In genomic region chr15:72489943-72490554, GRCh38 we compare ENCODE assay signal across 22 cellular contexts. TPM values are rescaled to one million over a fixed set of nuclear protein-coding genes. Genes with fewer than 3 reads are reported as not detected.
A peak's percentile ranks its signal among the peaks of the same experiment; 100 is the strongest.
DNase-seq lines count a peak whose midpoint lies in the region; ATAC-seq, FAIRE-seq and TF ChIP-seq lines count a peak whose summit lies in the region.
"Had no signal": no experiment of that assay in that cellular context is flagged by ENCODE, and none has a peak within 500 bp of the region (broad histone marks: within the 10 kb centered on the region; RNA-seq: fewer than 3 reads in every experiment).

No MANE protein-coding gene starts in this region.

- 84% methylated on average over 6 of the region's 7 CpGs for WGBS in HepG2 (ENCODE audit: low lambda C conversion rate)
- WGBS in right lobe of liver (ENCODE audit: insufficient coverage, low coverage, low lambda C conversion rate, missing lambda C conversion rate): 58% methylated on average over 2 of the region's 7 CpGs

- H3K9me3 ChIP-seq in HepG2 (ENCODE audit: low read length) (no peaks in the 10 kb centered on the region), right lobe of liver (no peaks in the 10 kb centered on the region)
- no peaks in the 10 kb centered on the region for H3K9me3 ChIP-seq in naive thymus-derived CD4-positive, alpha-beta T cell (ENCODE audit: control insufficient read depth in 2 of 3, low read length in 3 of 3)
- H3K9me3 ChIP-seq: BLaER1 treated with 17β-estradiol and CSF1 and Interleukin-3, amounts not matched to agents 10 nM and 100 nM had no signal

- no peak for FAIRE-seq in HepG2 (lab: Jason Lieb, UNC)
- FAIRE-seq: RCC 7860 had no signal

- H3K9ac ChIP-seq in HepG2 (ENCODE audit: insufficient read depth, low read depth, low read length): no peak overlapping the region
- H3K9ac ChIP-seq: BLaER1 treated with 17β-estradiol and CSF1 and Interleukin-3, amounts not matched to agents 10 nM and 100 nM had no signal

- POLR2A ChIA-PET in HepG2 (lab: Yijun Ruan, JAX): no interaction called here
- POLR2A ChIA-PET in WTC11 (lab: Charles Lee): no interaction called here
- POLR2A ChIA-PET in naive thymus-derived CD4-positive, alpha-beta T cell (lab: Charles Lee): interaction anchor here (2.7 kb wide), 1 partner anchor 15 kb away, joined by 6 read pairs; no protein-coding TSS in a partner anchor

- intact Hi-C loops in HepG2 (cut with micrococcal nuclease; ENCODE audit: unreplicated experiment): no loop called here
- intact Hi-C loops in right lobe of liver (cut with DNase I): no loop called here
- intact Hi-C loops in naive thymus-derived CD4-positive, alpha-beta T cell (cut with micrococcal nuclease): no loop called here

- H3K27ac ChIP-seq in HepG2 (ENCODE audit: extremely low read length, insufficient read depth, low read length): no peak overlapping the region
- no peak overlapping the region for H3K27ac ChIP-seq in right lobe of liver
- H3K27ac ChIP-seq in naive thymus-derived CD4-positive, alpha-beta T cell (ENCODE audit: low read depth, low read length): no peak overlapping the region
- H3K27ac ChIP-seq: BLaER1 treated with 17β-estradiol and CSF1 and Interleukin-3, amounts not matched to agents 10 nM and 100 nM; HL-60 had no signal

- ATAC-seq in HepG2: no peak
- no peak for ATAC-seq in right lobe of liver
- no peak for ATAC-seq in WTC11
- no peak for ATAC-seq in naive thymus-derived CD4-positive, alpha-beta T cell
- ATAC-seq in GM19035 (IDR thresholded peaks at IDR 0.05; ENCODE audit: unreplicated experiment): no peak
- no peak for ATAC-seq in GM18520 (IDR thresholded peaks at IDR 0.05; ENCODE audit: unreplicated experiment)
- ATAC-seq: Right ventricle myocardium inferior had no signal

- no peaks in the 10 kb centered on the region for H3K9me3 Mint-ChIP-seq in WTC11
- H3K9me3 Mint-ChIP-seq in naive thymus-derived CD4-positive, alpha-beta T cell: no peaks in the 10 kb centered on the region
- H3K9me3 Mint-ChIP-seq: H9, IgD-negative memory B cell had no signal

- DNase-seq in HepG2 (ENCODE audit: low spot score): no peak
- DNase-seq in right lobe of liver: no peak
- DNase-seq in WTC11 (ENCODE audit: low spot score): no peak
- no peak for DNase-seq in naive thymus-derived CD4-positive, alpha-beta T cell
- no peak for DNase-seq in stimulated activated CD4-positive, alpha-beta T cell treated with anti-CD3 and anti-CD28 coated beads, Interleukin-2, amount 100 ng/mL, for 48 hours
- DNase-seq: COR-L47, DMS 273 treated with DMSO at 0.1 percent for 48 hours, DND-41, H9, MM.1S, NCI-H1092, NCI-H146, NCI-H2081, NCI-H510A, NCI-H748 treated with DMSO at 0.1 percent for 48 hours had no signal

- H3K36me3 Mint-ChIP-seq in WTC11: peaks cover 6% of the 10 kb centered on the region; the same call in 1 of the 2 replicates
- H3K36me3 Mint-ChIP-seq in naive thymus-derived CD4-positive, alpha-beta T cell: peaks cover 0 to 9% (median 7%) of the 10 kb centered on the region in 5 donors
- H3K36me3 Mint-ChIP-seq: IgD-negative memory B cell had no signal

- H3K4me3 Mint-ChIP-seq in WTC11: no peak overlapping the region
- H3K4me3 Mint-ChIP-seq in naive thymus-derived CD4-positive, alpha-beta T cell: peak overlapping the region in 8 of 10 donors; percentile 24 to 58 (median 52)
- H3K4me3 Mint-ChIP-seq: H9, IgD-negative memory B cell had no signal

- H3K4me3 ChIP-seq in HepG2 (replicated peaks in 1 of 3; ENCODE audit: insufficient read depth in 1 of 3, low read depth in 2 of 3, low read length in 3 of 3) (no peak overlapping the region), right lobe of liver (no peak overlapping the region)
- no peak overlapping the region for H3K4me3 ChIP-seq in naive thymus-derived CD4-positive, alpha-beta T cell (ENCODE audit: low read length)
- H3K4me3 ChIP-seq: BLaER1 treated with 17β-estradiol and CSF1 and Interleukin-3, amounts not matched to agents 10 nM and 100 nM had no signal

- H3K4me1 ChIP-seq in HepG2 (ENCODE audit: insufficient read depth, low read length): peaks cover 9% of the 10 kb centered on the region; the same call in 1 of the 2 replicates
- peaks cover 0 to 50% (median 10%) of the 10 kb centered on the region in 4 donors for H3K4me1 ChIP-seq in right lobe of liver
- peaks cover 39 to 42% of the 10 kb centered on the region in 2 donors for H3K4me1 ChIP-seq in naive thymus-derived CD4-positive, alpha-beta T cell (ENCODE audit: control insufficient read depth in 2 of 2, insufficient read depth in 2 of 2, low read length in 2 of 2)

- H3K36me3 ChIP-seq in HepG2 (replicated peaks in 1 of 2; ENCODE audit: control insufficient read depth in 1 of 2, insufficient read depth in 2 of 2, low read length in 2 of 2) (peaks cover 2 to 26% of the 10 kb centered on the region in 2 experiments; a peak in 3 of 5 replicates), right lobe of liver (no peaks in the 10 kb centered on the region)
- H3K36me3 ChIP-seq in naive thymus-derived CD4-positive, alpha-beta T cell (ENCODE audit: control insufficient read depth in 2 of 3, insufficient read depth in 3 of 3, low read length in 3 of 3): peaks cover 0 to 5% (median 0%) of the 10 kb centered on the region in 3 experiments

- H3K27me3 Mint-ChIP-seq in WTC11 (ENCODE audit: low read depth): no peaks in the 10 kb centered on the region
- H3K27me3 Mint-ChIP-seq in naive thymus-derived CD4-positive, alpha-beta T cell: no peaks in the 10 kb centered on the region
- H3K27me3 Mint-ChIP-seq: IgD-negative memory B cell had no signal

- H3K27me3 ChIP-seq in HepG2 (ENCODE audit: control insufficient read depth in 1 of 2, insufficient read depth in 2 of 2, low read length in 2 of 2) (no peaks in the 10 kb centered on the region), right lobe of liver (no peaks in the 10 kb centered on the region)
- no peaks in the 10 kb centered on the region for H3K27me3 ChIP-seq in naive thymus-derived CD4-positive, alpha-beta T cell (ENCODE audit: control insufficient read depth in 2 of 2, insufficient read depth in 2 of 2, low read length in 2 of 2)
- H3K27me3 ChIP-seq: BLaER1 treated with 17β-estradiol and CSF1 and Interleukin-3, amounts not matched to agents 10 nM and 100 nM had no signal

- no peak for TF ChIP-seq RAD21 in HepG2 (CRISPR knock-in tag; IDR thresholded peaks at IDR 0.05)

- peaks cover 12% of the 10 kb centered on the region for H3K4me1 Mint-ChIP-seq in WTC11
- H3K4me1 Mint-ChIP-seq in naive thymus-derived CD4-positive, alpha-beta T cell: peaks cover 22 to 96% (median 84%) of the 10 kb centered on the region in 7 donors

- H2AFZ ChIP-seq in HepG2 (ENCODE audit: low read length): no peak overlapping the region

- TF ChIP-seq CTCF in HepG2 (CRISPR knock-in tag; IDR thresholded peaks at IDR 0.05) (no peak), right lobe of liver (IDR thresholded peaks at IDR 0.05) (no peak), WTC11 (IDR thresholded peaks at IDR 0.05) (no peak)

- BruUV-seq in HepG2 (replicated peaks; lab: Mats Ljungman, UMichigan): no TSS peak

- H3K79me2 ChIP-seq in HepG2 (ENCODE audit: insufficient read depth, low read length): peaks cover 98% of the 10 kb centered on the region

- TF ChIP-seq EP300 in HepG2 (IDR thresholded peaks at IDR 0.05; ENCODE audit: low read depth in 2 of 2, low read length in 2 of 2) (no peak), HepG2 (CRISPR knock-in tag; IDR thresholded peaks at IDR 0.05; ENCODE audit: borderline replicate concordance) (no peak)

- in situ Hi-C loops in HepG2 (cut with HindIII; ENCODE audit: extremely low pct_ligation_motif_present, low pct_unique_long_range_greater_than_20kb): no loop called here

- TF ChIP-seq POLR2A in HepG2 (IDR thresholded peaks at IDR 0.05; ENCODE audit: insufficient read depth in 1 of 2, low read depth in 2 of 2, low read length in 2 of 2) (no peak), right lobe of liver (IDR thresholded peaks at IDR 0.05) (no peak)

- H3K27ac Mint-ChIP-seq in WTC11: peak overlapping the region; percentile 51; the same call in 1 of the 2 replicates
- H3K27ac Mint-ChIP-seq in naive thymus-derived CD4-positive, alpha-beta T cell: peak overlapping the region in 3 of 9 donors; percentile 31 to 82 (median 48)

- CTCF ChIA-PET in HepG2 (lab: Yijun Ruan, JAX; ENCODE audit: low intra/inter-chr PET ratio, low total read pairs): no interaction called here
- CTCF ChIA-PET in WTC11 (lab: Charles Lee): no interaction called here
- CTCF ChIA-PET in naive thymus-derived CD4-positive, alpha-beta T cell (lab: Charles Lee): no interaction called here

- no peak overlapping the region for H3K4me2 ChIP-seq in HepG2 (ENCODE audit: low read depth, low read length)

- H4K20me1 ChIP-seq in HepG2 (ENCODE audit: insufficient read depth, low read length): peaks cover 82% of the 10 kb centered on the region

TF ChIP-seq in HepG2, 621 proteins besides CTCF, POLR2A, EP300 and RAD21 (continues in another document):
- peak; percentile 80 for TF ChIP-seq ZNF121 (CRISPR knock-in tag; IDR thresholded peaks at IDR 0.05)

TF ChIP-seq in WTC11, 78 proteins besides CTCF, POLR2A, EP300 and RAD21 (continues in another document):
- no peak for TF ChIP-seq OVOL2 (CRISPR knock-in tag; IDR thresholded peaks at IDR 0.05; ENCODE audit: borderline replicate concordance)

RNA-seq across cellular contexts. Expression of gene ARIH1, which starts 15.9 kb away (rescaled TPM):
- 59.8 and 86.6 TPM in 2 replicates for total RNA-seq in HepG2 (2016; rRNA removed; fragmentation: Illumina TruSeq; extraction: Trizol)
- 14.0 and 16.1 TPM in 2 replicates for total RNA-seq in HepG2 (2016; cell fraction: cytosol; rRNA removed; fragmentation: Illumina TruSeq; extraction: Trizol; ENCODE audit: low read depth)
- total RNA-seq in HepG2 (2016; cell fraction: insoluble cytoplasmic fraction; rRNA removed; fragmentation: Illumina TruSeq; extraction: Trizol): 61.7 and 80.6 TPM in 2 replicates
- 28.0 and 28.9 TPM in 2 replicates for total RNA-seq in HepG2 (2016; cell fraction: membrane; rRNA removed; fragmentation: Illumina TruSeq; extraction: Trizol)
- total RNA-seq in HepG2 (2016; cell fraction: nucleus; rRNA removed; fragmentation: Illumina TruSeq; extraction: Trizol): 56.2 and 63.4 TPM in 2 replicates
- polyA plus RNA-seq in HepG2 (2011; rRNA removed): 38.8 TPM in 2 replicates
- 12.6 and 18.8 TPM in 2 replicates for polyA plus RNA-seq in HepG2 (2011; cell fraction: cytosol; rRNA removed)
- polyA plus RNA-seq in HepG2 (2011; cell fraction: nucleus; rRNA removed): 31.9 and 33.5 TPM in 2 replicates
- 43.8 and 62.8 TPM in 2 replicates for polyA plus RNA-seq in HepG2 (2012)
- polyA plus RNA-seq in HepG2 (2016; cell fraction: cytosol; fragmentation: Illumina TruSeq; extraction: Trizol; ENCODE audit: low read depth): 3.8 TPM in 2 replicates
- polyA plus RNA-seq in HepG2 (2016; cell fraction: insoluble cytoplasmic fraction; fragmentation: Illumina TruSeq; extraction: Trizol; ENCODE audit: low read depth): 62.5 and 68.7 TPM in 2 replicates
- 11.2 and 12.2 TPM in 2 replicates for polyA plus RNA-seq in HepG2 (2016; cell fraction: membrane; fragmentation: Illumina TruSeq; extraction: Trizol; ENCODE audit: low read depth)
- polyA plus RNA-seq in HepG2 (2016; cell fraction: nucleus; fragmentation: Illumina TruSeq; extraction: Trizol; ENCODE audit: insufficient read depth, low read depth): 72.1 and 79.2 TPM in 2 replicates
- 85.1 and 129 TPM in 2 replicates for polyA minus RNA-seq in HepG2 (2011; rRNA and poly(A)+ RNA removed; ENCODE audit: low replicate concordance)
- polyA minus RNA-seq in HepG2 (2011; cell fraction: cytosol; rRNA and poly(A)+ RNA removed): 56.6 and 72.9 TPM in 2 replicates
- 81.6 and 98.1 TPM in 2 replicates for polyA minus RNA-seq in HepG2 (2011; cell fraction: nucleus; rRNA and poly(A)+ RNA removed)
- total RNA-seq in right lobe of liver: 10 to 100 TPM; 19.3 to 84.7 (median 69.9) TPM
- 198 to 206 TPM (median 201 TPM) in 3 replicates for total RNA-seq in WTC11 (2021)
- total RNA-seq in naive thymus-derived CD4-positive, alpha-beta T cell: 100 to 1,000 TPM; 128 to 191 (median 181) TPM
- 10 to 100 TPM; 20.1 to 23.3 TPM for polyA plus RNA-seq in naive thymus-derived CD4-positive, alpha-beta T cell

Comparison
In these comparisons a context has a peak if more than half of its experiments do, and no peak if none do; other contexts are left out.
1. Of the 50 proteins assayed by ChIP-seq in both HepG2 and WTC11: peak only in HepG2: none; only in WTC11: none; in both: ZNF121; in neither: 49.